7 cellular contexts compared by ENCODE assay signal in genomic region chr1:176536588-176536987, GRCh38.
"Had no signal": no experiment of that assay in that cellular context is flagged by ENCODE, and none has a peak within 500 bp of the region (broad histone marks: within the 10 kb centered on the region; RNA-seq: fewer than 3 reads in every experiment).

No MANE protein-coding gene starts in this region.

- FAIRE-seq: HTR-8/SVneo, K562 had no signal

- H3K9ac ChIP-seq: KMS-11 had no signal

- H3K27ac ChIP-seq: HL-60, KMS-11 had no signal

- H3K4me2 ChIP-seq: KMS-11 had no signal

- H3K4me3 ChIP-seq: K562 had no signal

- DNase-seq: IMR-90, KBM-7, KG1 had no signal

- ATAC-seq: K562 had no signal
